20 cellular contexts compared by ENCODE assay signal in the genomic region with DNA sequence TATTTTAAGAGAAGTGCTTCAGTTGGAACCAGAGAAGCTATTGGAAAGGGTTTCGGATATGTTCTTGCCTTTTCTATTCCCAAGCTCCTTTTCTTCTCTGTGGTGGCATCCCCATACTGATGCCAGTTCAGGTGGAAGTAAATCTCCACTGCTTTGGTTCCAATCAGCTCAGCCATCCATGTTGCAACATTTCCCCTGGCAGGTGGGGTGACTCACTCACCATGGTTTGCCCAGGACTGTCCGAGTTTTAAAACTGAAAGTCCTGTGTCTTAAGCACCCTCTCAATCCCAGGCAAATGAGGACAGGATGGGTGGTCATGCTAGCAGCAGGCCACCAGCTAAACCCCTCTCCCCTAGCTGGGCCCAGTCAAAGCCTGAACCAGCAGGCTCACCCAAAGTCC. TPM values are rescaled to one million over a fixed set of nuclear protein-coding genes. Genes with fewer than 3 reads are reported as not detected.
"Had no signal": no experiment of that assay in that cellular context is flagged by ENCODE, and none has a peak within 500 bp of the region (broad histone marks: within the 10 kb centered on the region; RNA-seq: fewer than 3 reads in every experiment).

No MANE protein-coding gene starts in this region.

- H3K27ac Mint-ChIP-seq: activated CD4-positive, alpha-beta T cell treated with anti-CD3 and anti-CD28 coated beads, Interleukin-2, amount 10 ng/mL, durations not matched to agents 24 days and 14 days; activated CD8-positive, alpha-beta T cell treated with anti-CD3 and anti-CD28 coated beads, Interleukin-2, amount 10 ng/mL, durations not matched to agents 7 days and 5 days; activated naive CD4-positive, alpha-beta T cell treated with anti-CD3 and anti-CD28 coated beads, Interleukin-2, amount 10 ng/mL, durations not matched to agents 7 days and 5 days; activated naive CD8-positive, alpha-beta T cell treated with anti-CD3 and anti-CD28 coated beads, Interleukin-2, amount 50 U/mL, for 24 hours; progenitor cell of endocrine pancreas; stimulated activated naive CD8-positive, alpha-beta T cell treated with anti-CD3 and anti-CD28 coated beads, Interleukin-15, amount 100 ng/mL, for 72 hours; T-cell; type B pancreatic cell had no signal

- H3K4me1 Mint-ChIP-seq: activated CD4-positive, alpha-beta T cell treated with anti-CD3 and anti-CD28 coated beads, Interleukin-2, amount 10 ng/mL, durations not matched to agents 24 days and 14 days; activated naive CD4-positive, alpha-beta T cell treated with anti-CD3 and anti-CD28 coated beads, Interleukin-2, amount 10 ng/mL, durations not matched to agents 7 days and 5 days; T-cell had no signal

- H3K9me3 ChIP-seq: right atrium auricular region had no signal

- DNase-seq: activated CD4-positive, alpha-beta T cell treated with anti-CD3 and anti-CD28 coated beads, Interleukin-2, amount 10 ng/mL, durations not matched to agents 24 days and 14 days; activated CD4-positive, CD25-positive, alpha-beta regulatory T cell; activated CD8-positive, alpha-beta memory T cell treated with anti-CD3 and anti-CD28 coated beads, Interleukin-2, amount 50 U/mL, for 4 hours; activated CD8-positive, alpha-beta T cell treated with anti-CD3 and anti-CD28 coated beads, Interleukin-2, amount 10 ng/mL, durations not matched to agents 7 days and 5 days; activated naive CD4-positive, alpha-beta T cell treated with anti-CD3 and anti-CD28 coated beads, Interleukin-2, amount 10 ng/mL, durations not matched to agents 7 days and 5 days; activated naive CD8-positive, alpha-beta T cell treated with anti-CD3 and anti-CD28 coated beads, Interleukin-2, amount 50 U/mL, for 24 hours; activated T-cell treated with anti-CD3 and anti-CD28 coated beads, Interleukin-2, amount 50 U/mL, for 4 hours; aorta; brain microvascular endothelial cell; cerebellar nuclear complex; cortex of kidney; occipital lobe; stimulated activated naive CD8-positive, alpha-beta T cell treated with anti-CD3 and anti-CD28 coated beads, Interleukin-15, amount 100 ng/mL, for 72 hours; T-cell; T1000 had no signal

- H3K36me3 Mint-ChIP-seq: activated naive CD4-positive, alpha-beta T cell treated with anti-CD3 and anti-CD28 coated beads, Interleukin-2, amount 10 ng/mL, durations not matched to agents 7 days and 5 days; T-cell; type B pancreatic cell had no signal

- H3K27me3 ChIP-seq: brain microvascular endothelial cell, hepatocyte, right atrium auricular region had no signal

- H3K36me3 ChIP-seq: brain microvascular endothelial cell, right atrium auricular region had no signal

- H3K4me3 ChIP-seq: hepatocyte, right atrium auricular region had no signal

- H3K4me3 Mint-ChIP-seq: activated CD4-positive, alpha-beta T cell treated with anti-CD3 and anti-CD28 coated beads, Interleukin-2, amount 10 ng/mL, durations not matched to agents 24 days and 14 days; activated CD8-positive, alpha-beta T cell treated with anti-CD3 and anti-CD28 coated beads, Interleukin-2, amount 10 ng/mL, durations not matched to agents 7 days and 5 days; activated naive CD4-positive, alpha-beta T cell treated with anti-CD3 and anti-CD28 coated beads, Interleukin-2, amount 10 ng/mL, durations not matched to agents 7 days and 5 days; activated naive CD8-positive, alpha-beta T cell treated with anti-CD3 and anti-CD28 coated beads, Interleukin-2, amount 50 U/mL, for 24 hours; activated T-cell treated with anti-CD3 and anti-CD28 coated beads, Interleukin-2, amount 50 U/mL, for 4 hours; stimulated activated naive CD8-positive, alpha-beta T cell treated with anti-CD3 and anti-CD28 coated beads, Interleukin-15, amount 100 ng/mL, for 72 hours; T-cell; type B pancreatic cell had no signal

- H3K9me3 Mint-ChIP-seq: activated CD4-positive, alpha-beta T cell treated with anti-CD3 and anti-CD28 coated beads, Interleukin-2, amount 10 ng/mL, durations not matched to agents 24 days and 14 days; activated naive CD4-positive, alpha-beta T cell treated with anti-CD3 and anti-CD28 coated beads, Interleukin-2, amount 10 ng/mL, durations not matched to agents 7 days and 5 days; activated naive CD8-positive, alpha-beta T cell treated with anti-CD3 and anti-CD28 coated beads, Interleukin-2, amount 50 U/mL, for 24 hours; activated T-cell treated with anti-CD3 and anti-CD28 coated beads, Interleukin-2, amount 50 U/mL, for 4 hours; stimulated activated naive CD8-positive, alpha-beta T cell treated with anti-CD3 and anti-CD28 coated beads, Interleukin-15, amount 100 ng/mL, for 72 hours; T-cell; type B pancreatic cell had no signal

- H3K27me3 Mint-ChIP-seq: activated CD4-positive, alpha-beta T cell treated with anti-CD3 and anti-CD28 coated beads, Interleukin-2, amount 10 ng/mL, durations not matched to agents 24 days and 14 days; activated naive CD8-positive, alpha-beta T cell treated with anti-CD3 and anti-CD28 coated beads, Interleukin-2, amount 50 U/mL, for 24 hours; stimulated activated naive CD8-positive, alpha-beta T cell treated with anti-CD3 and anti-CD28 coated beads, Interleukin-15, amount 100 ng/mL, for 72 hours; type B pancreatic cell had no signal

- H3K27ac ChIP-seq: brain microvascular endothelial cell, hepatocyte, right atrium auricular region had no signal

- ATAC-seq: activated CD8-positive, alpha-beta T cell treated with anti-CD3 and anti-CD28 coated beads, Interleukin-2, amount 10 ng/mL, durations not matched to agents 7 days and 5 days; activated naive CD8-positive, alpha-beta T cell treated with anti-CD3 and anti-CD28 coated beads, Interleukin-2, amount 50 U/mL, for 24 hours; activated T-cell treated with anti-CD3 and anti-CD28 coated beads, Interleukin-2, amount 50 U/mL, for 4 hours; esophagus mucosa; stimulated activated naive CD8-positive, alpha-beta T cell treated with anti-CD3 and anti-CD28 coated beads, Interleukin-15, amount 100 ng/mL, for 72 hours; T-cell had no signal

RNA-seq across cellular contexts. Expression of gene RAI2, which starts 15.1 kb away (rescaled TPM):
- total RNA-seq: activated CD8-positive, alpha-beta T cell treated with anti-CD3 and anti-CD28 coated beads, Interleukin-2, amount 10 ng/mL, durations not matched to agents 7 days and 5 days had no signal
